Comparison of ENCODE assay signal across 8 cellular contexts in the genomic region with DNA sequence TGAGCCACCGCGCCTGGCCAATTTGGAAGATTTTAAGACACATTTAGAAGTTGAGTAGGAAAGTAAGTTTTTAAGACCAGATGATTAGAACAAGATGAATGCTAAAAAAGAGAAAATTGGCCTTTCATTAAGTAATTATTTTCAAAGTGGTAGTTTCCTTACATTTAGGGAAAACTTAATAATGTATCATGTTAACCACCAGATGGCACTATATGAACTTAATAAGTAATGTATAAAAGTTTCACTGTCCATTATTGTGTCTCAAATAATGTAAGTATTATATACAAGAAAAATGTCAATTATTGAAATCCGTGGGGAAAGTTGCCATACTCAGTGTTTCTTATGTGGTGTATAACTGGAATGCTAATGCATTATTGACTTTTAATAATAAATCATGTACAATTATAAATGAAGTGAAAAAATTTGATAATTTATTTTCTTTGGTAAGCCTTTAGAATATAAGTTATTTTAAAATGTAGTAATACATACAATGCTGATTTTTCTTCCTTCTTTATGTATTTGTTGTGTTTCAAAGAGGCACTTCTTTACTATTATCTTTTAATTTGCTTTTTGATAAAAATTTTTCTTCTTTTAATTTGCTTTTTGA. TPM values are rescaled to one million over a fixed set of nuclear protein-coding genes. Genes with fewer than 3 reads are reported as not detected.
A peak's percentile ranks its signal among the peaks of the same experiment; 100 is the strongest.
DNase-seq lines count a peak whose midpoint lies in the region; ATAC-seq and TF ChIP-seq lines count a peak whose summit lies in the region.

No MANE protein-coding gene starts in this region.

- no peaks in the 10 kb centered on the region for H3K9me3 Mint-ChIP-seq in endothelial cell (ENCODE audit: unreplicated experiment)

- H3K9me3 ChIP-seq in heart left ventricle, result peaks cover 0 to 5% (median 0%) of the 10 kb centered on the region in 12 donors
- H3K9me3 ChIP-seq in right cardiac atrium (ENCODE audit: control insufficient read depth, low read length), result no peaks in the 10 kb centered on the region
- no peaks in the 10 kb centered on the region for H3K9me3 ChIP-seq in parathyroid adenoma (ENCODE audit: control insufficient read depth, low read length)

- H3K27me3 ChIP-seq in heart left ventricle (no peaks in the 10 kb centered on the region), right cardiac atrium (ENCODE audit: control insufficient read depth, insufficient read depth) (no peaks in the 10 kb centered on the region), parathyroid adenoma (ENCODE audit: control insufficient read depth, insufficient read depth, low read length) (no peaks in the 10 kb centered on the region)

- no peak for DNase-seq in heart left ventricle
- DNase-seq in right cardiac atrium, result no peak
- DNase-seq in NCI-H82 (lab: John Stamatoyannopoulos, UW), result peak; percentile 88
- DNase-seq in endothelial cell (ENCODE audit: low spot score), result no peak
- DNase-seq in GM19240 (ENCODE audit: insufficient read length, low spot score), result no peak
- no peak for DNase-seq in ureter (ENCODE audit: low spot score)

- H3K36me3 Mint-ChIP-seq in endothelial cell (ENCODE audit: low read depth, unreplicated experiment), result peaks cover 17% of the 10 kb centered on the region

- no peak overlapping the region for H2AFZ ChIP-seq in parathyroid adenoma

- H3K4me3 ChIP-seq in heart left ventricle (no peak overlapping the region), right cardiac atrium (ENCODE audit: low read length) (no peak overlapping the region), parathyroid adenoma (ENCODE audit: low read depth, low read length) (no peak overlapping the region)

- ATAC-seq in heart left ventricle, result no peak
- no peak for ATAC-seq in right cardiac atrium
- no peak for ATAC-seq in HG03342 (IDR thresholded peaks at IDR 0.05; ENCODE audit: unreplicated experiment)

- no peak overlapping the region for H3K4me3 Mint-ChIP-seq in endothelial cell (ENCODE audit: unreplicated experiment)

- no peak for TF ChIP-seq POLR2A in heart left ventricle (IDR thresholded peaks at IDR 0.05)

- WGBS in heart left ventricle, 4 donors, result 68 to 75% (median 71%) methylated on average over 3 of the region's 3 CpGs
- 71% methylated on average over 3 of the region's 3 CpGs for WGBS in right cardiac atrium

- no peak overlapping the region for H3K4me2 ChIP-seq in parathyroid adenoma (ENCODE audit: low read length)

- no peak overlapping the region for H3K27ac Mint-ChIP-seq in endothelial cell (ENCODE audit: unreplicated experiment)

- no peaks in the 10 kb centered on the region for H3K27me3 Mint-ChIP-seq in endothelial cell (ENCODE audit: unreplicated experiment)

- peaks cover 4% of the 10 kb centered on the region for H3K4me1 Mint-ChIP-seq in endothelial cell (ENCODE audit: unreplicated experiment)

- intact Hi-C loops in heart left ventricle (cut with DNase I) (loop anchor here (2.0 to 10.0 kb wide), 9 partner anchors 260 to 1093 kb away; partner anchors contain the start of gene MRPS31 (in 2 of the 10)), right cardiac atrium (cut with DNase I) (loop anchor here in 3 of 4 donors (5.0 to 10.0 kb wide), 3 partner anchors 260 to 1093 kb away; no protein-coding TSS in a partner anchor)

- H3K36me3 ChIP-seq in heart left ventricle (peaks cover 0 to 66% (median 40%) of the 10 kb centered on the region in 9 donors), parathyroid adenoma (ENCODE audit: control insufficient read depth, insufficient read depth, low read length) (peaks cover 3% of the 10 kb centered on the region)

- no peak overlapping the region for H3K27ac ChIP-seq in heart left ventricle
- H3K27ac ChIP-seq in right cardiac atrium (ENCODE audit: low read length), result no peak overlapping the region
- H3K27ac ChIP-seq in parathyroid adenoma, result no peak overlapping the region

- peaks cover 0 to 4% (median 0%) of the 10 kb centered on the region in 12 donors for H3K4me1 ChIP-seq in heart left ventricle
- H3K4me1 ChIP-seq in right cardiac atrium (ENCODE audit: control insufficient read depth, insufficient read depth, low read length), result no peaks in the 10 kb centered on the region
- no peaks in the 10 kb centered on the region for H3K4me1 ChIP-seq in parathyroid adenoma

- TF ChIP-seq CTCF in heart left ventricle (IDR thresholded peaks at IDR 0.05) (peak; percentile 36 to 60 (median 52)), endothelial cell (IDR thresholded peaks at IDR 0.05; ENCODE audit: unreplicated experiment) (peak; percentile 65), parathyroid adenoma (IDR thresholded peaks at IDR 0.05) (peak; percentile 21)

- no peaks in the 10 kb centered on the region for H3K79me2 ChIP-seq in parathyroid adenoma

- H3K9ac ChIP-seq in parathyroid adenoma, result no peak overlapping the region

RNA-seq across cellular contexts. Expression of gene COG6, which starts 29.2 kb away (rescaled TPM):
- total RNA-seq in heart left ventricle, result 10 to 100 TPM; 10.8 to 52.7 (median 32.9) TPM
- polyA plus RNA-seq in heart left ventricle, result 10 to 100 TPM in 1 of 2 donors, 1 to 10 TPM in 1; 6.3 to 12.9 TPM
- 10 to 100 TPM; 28.0 to 34.4 (median 31.3) TPM for total RNA-seq in right cardiac atrium
- polyA plus RNA-seq in right cardiac atrium, result 11.5 TPM
- total RNA-seq in endothelial cell (ENCODE audit: unreplicated experiment), result 34.1 TPM
- 30.4 TPM for total RNA-seq in ureter
